In genomic region chr19:7489609-7490044, GRCh38 we compare ENCODE assay signal across 8 cellular contexts. TPM values are rescaled to one million over a fixed set of nuclear protein-coding genes. Genes with fewer than 3 reads are reported as not detected.
A peak's percentile ranks its signal among the peaks of the same experiment; 100 is the strongest.
DNase-seq lines count a peak whose midpoint lies in the region; ATAC-seq and TF ChIP-seq lines count a peak whose summit lies in the region.

No MANE protein-coding gene starts in this region.

- peaks cover 0 to 13% (median 0%) of the 10 kb centered on the region in 4 donors for H3K36me3 ChIP-seq in stomach

- no peaks in the 10 kb centered on the region for H3K36me3 Mint-ChIP-seq in T-helper 1 cell treated with Interleukin-12 subunit alpha and Interleukin-12 subunit beta and Interleukin-4 antibody, amounts not matched to agents 30 μg/mL and 1 μg/mL, for 36 hours (ENCODE audit: low read depth)
- no peaks in the 10 kb centered on the region for H3K36me3 Mint-ChIP-seq in activated T-helper 2 cell treated with anti-CD3 and anti-CD28 coated beads, Interferon-gamma antibody, Interleukin-2, Interleukin-4, amounts not matched to agents 10 μg/mL and 5 μg/mL and 100 μg/mL, durations not matched to agents 14 hours and 24 hours and 36 hours (ENCODE audit: low read depth)

- H3K4me3 ChIP-seq in stomach: peak overlapping the region in 3 of 4 donors; percentile 45 to 67 (median 56)

- WGBS in stomach, 5 donors: 61 to 70% (median 66%) methylated on average over 11 of the region's 11 CpGs

- peak overlapping the region in 4 of 5 donors; percentile 87 to 91 (median 89) for H3K27ac ChIP-seq in stomach

- intact Hi-C loops in activated T-helper 2 cell treated with anti-CD3 and anti-CD28 coated beads, Interferon-gamma antibody, Interleukin-2, Interleukin-4, amounts not matched to agents 10 μg/mL and 5 μg/mL and 100 μg/mL, durations not matched to agents 14 hours and 24 hours and 36 hours (cut with micrococcal nuclease): no loop called here
- intact Hi-C loops in stomach (cut with DNase I; ENCODE audit: low total_unique reads): no loop called here

- H3K9me3 Mint-ChIP-seq in T-helper 1 cell treated with Interleukin-12 subunit alpha and Interleukin-12 subunit beta and Interleukin-4 antibody, amounts not matched to agents 30 μg/mL and 1 μg/mL, for 36 hours: no peaks in the 10 kb centered on the region
- H3K9me3 Mint-ChIP-seq in activated T-helper 2 cell treated with anti-CD3 and anti-CD28 coated beads, Interferon-gamma antibody, Interleukin-2, Interleukin-4, amounts not matched to agents 10 μg/mL and 5 μg/mL and 100 μg/mL, durations not matched to agents 14 hours and 24 hours and 36 hours: no peaks in the 10 kb centered on the region

- peaks cover 14% of the 10 kb centered on the region for H3K4me1 Mint-ChIP-seq in T-helper 1 cell treated with Interleukin-12 subunit alpha and Interleukin-12 subunit beta and Interleukin-4 antibody, amounts not matched to agents 30 μg/mL and 1 μg/mL, for 36 hours (ENCODE audit: low read depth)
- peaks cover 26% of the 10 kb centered on the region for H3K4me1 Mint-ChIP-seq in activated T-helper 2 cell treated with anti-CD3 and anti-CD28 coated beads, Interferon-gamma antibody, Interleukin-2, Interleukin-4, amounts not matched to agents 10 μg/mL and 5 μg/mL and 100 μg/mL, durations not matched to agents 14 hours and 24 hours and 36 hours (ENCODE audit: low read depth)

- H3K27me3 Mint-ChIP-seq in T-helper 1 cell treated with Interleukin-12 subunit alpha and Interleukin-12 subunit beta and Interleukin-4 antibody, amounts not matched to agents 30 μg/mL and 1 μg/mL, for 36 hours (ENCODE audit: low read depth): no peaks in the 10 kb centered on the region
- H3K27me3 Mint-ChIP-seq in activated T-helper 2 cell treated with anti-CD3 and anti-CD28 coated beads, Interferon-gamma antibody, Interleukin-2, Interleukin-4, amounts not matched to agents 10 μg/mL and 5 μg/mL and 100 μg/mL, durations not matched to agents 14 hours and 24 hours and 36 hours (ENCODE audit: low read depth): no peaks in the 10 kb centered on the region

- H3K4me1 ChIP-seq in stomach: peaks cover 14 to 33% (median 18%) of the 10 kb centered on the region in 4 donors

- TF ChIP-seq EP300 in stomach (IDR thresholded peaks at IDR 0.05): no peak

- TF ChIP-seq CTCF in stomach (IDR thresholded peaks at IDR 0.05): no peak

- no peak for DNase-seq in T-helper 1 cell
- DNase-seq in activated T-helper 2 cell treated with anti-CD3 and anti-CD28 coated beads, Interferon-gamma antibody, Interleukin-2, Interleukin-4, amounts not matched to agents 10 μg/mL and 5 μg/mL and 100 μg/mL, durations not matched to agents 14 hours and 24 hours and 36 hours (ENCODE audit: low spot score): no peak
- peak; percentile 32 for DNase-seq in left kidney (ENCODE audit: low read depth, low spot score)
- DNase-seq in stomach: no peak
- no peak for DNase-seq in GDM1 (lab: John Stamatoyannopoulos, UW)
- DNase-seq in hippocampal formation (lab: John Stamatoyannopoulos, UW): no peak

- H3K9me3 ChIP-seq in stomach: no peaks in the 10 kb centered on the region

- H3K27ac Mint-ChIP-seq in T-helper 1 cell treated with Interleukin-12 subunit alpha and Interleukin-12 subunit beta and Interleukin-4 antibody, amounts not matched to agents 30 μg/mL and 1 μg/mL, for 36 hours: peak overlapping the region; percentile 88
- peak overlapping the region; percentile 79 for H3K27ac Mint-ChIP-seq in activated T-helper 2 cell treated with anti-CD3 and anti-CD28 coated beads, Interferon-gamma antibody, Interleukin-2, Interleukin-4, amounts not matched to agents 10 μg/mL and 5 μg/mL and 100 μg/mL, durations not matched to agents 14 hours and 24 hours and 36 hours

- no peak for TF ChIP-seq POLR2A in stomach (IDR thresholded peaks at IDR 0.05)

- ATAC-seq in GM21717 (IDR thresholded peaks at IDR 0.05; ENCODE audit: unreplicated experiment): no peak

- H3K27me3 ChIP-seq in stomach: no peaks in the 10 kb centered on the region

- H3K4me3 Mint-ChIP-seq in T-helper 1 cell treated with Interleukin-12 subunit alpha and Interleukin-12 subunit beta and Interleukin-4 antibody, amounts not matched to agents 30 μg/mL and 1 μg/mL, for 36 hours: peak overlapping the region; percentile 83
- H3K4me3 Mint-ChIP-seq in activated T-helper 2 cell treated with anti-CD3 and anti-CD28 coated beads, Interferon-gamma antibody, Interleukin-2, Interleukin-4, amounts not matched to agents 10 μg/mL and 5 μg/mL and 100 μg/mL, durations not matched to agents 14 hours and 24 hours and 36 hours (ENCODE audit: low read depth): peak overlapping the region; percentile 31

RNA-seq across cellular contexts. Expression of gene PEX11G, which starts 0.8 kb away (rescaled TPM):
- total RNA-seq in activated T-helper 2 cell treated with anti-CD3 and anti-CD28 coated beads, Interferon-gamma antibody, Interleukin-2, Interleukin-4, amounts not matched to agents 10 μg/mL and 5 μg/mL and 100 μg/mL, durations not matched to agents 14 hours and 24 hours and 36 hours: 1.3 and 2.5 TPM in 2 replicates
- 1 to 10 TPM in 2 of 5 donors, not detected in 3; 3.9 to 5.2 TPM for total RNA-seq in stomach
- 1 to 10 TPM; 5.5 to 8.8 (median 5.8) TPM for polyA plus RNA-seq in stomach

RNA-seq across cellular contexts. Expression of gene ZNF358, which starts 26.3 kb away (rescaled TPM):
- total RNA-seq in activated T-helper 2 cell treated with anti-CD3 and anti-CD28 coated beads, Interferon-gamma antibody, Interleukin-2, Interleukin-4, amounts not matched to agents 10 μg/mL and 5 μg/mL and 100 μg/mL, durations not matched to agents 14 hours and 24 hours and 36 hours: 5.3 and 7.9 TPM in 2 replicates
- 100 to 1,000 TPM in 1 of 5 donors, 10 to 100 TPM in 3, 1 to 10 TPM in 1; 6.2 to 304 (median 84.0) TPM for total RNA-seq in stomach
- 10 to 100 TPM; 68.0 to 75.8 (median 72.4) TPM for polyA plus RNA-seq in stomach

RNA-seq across cellular contexts. Expression of gene MCOLN1, which starts 32.8 kb away (rescaled TPM):
- 10.3 and 11.2 TPM in 2 replicates for total RNA-seq in activated T-helper 2 cell treated with anti-CD3 and anti-CD28 coated beads, Interferon-gamma antibody, Interleukin-2, Interleukin-4, amounts not matched to agents 10 μg/mL and 5 μg/mL and 100 μg/mL, durations not matched to agents 14 hours and 24 hours and 36 hours
- 10 to 100 TPM in 3 of 5 donors, 1 to 10 TPM in 2; 5.1 to 56.6 (median 18.3) TPM for total RNA-seq in stomach
- 10 to 100 TPM; 13.3 to 25.5 (median 19.2) TPM for polyA plus RNA-seq in stomach

RNA-seq across cellular contexts. Expression of gene PNPLA6, which starts 45.9 kb away (rescaled TPM):
- total RNA-seq in activated T-helper 2 cell treated with anti-CD3 and anti-CD28 coated beads, Interferon-gamma antibody, Interleukin-2, Interleukin-4, amounts not matched to agents 10 μg/mL and 5 μg/mL and 100 μg/mL, durations not matched to agents 14 hours and 24 hours and 36 hours: 145 and 147 TPM in 2 replicates
- total RNA-seq in stomach: 100 to 1,000 TPM in 2 of 5 donors, 10 to 100 TPM in 3; 15.2 to 357 (median 70.1) TPM
- polyA plus RNA-seq in stomach: 10 to 100 TPM; 31.3 to 38.4 (median 38.0) TPM
